Comparison of ENCODE assay signal across 12 cellular contexts in the genomic region with DNA sequence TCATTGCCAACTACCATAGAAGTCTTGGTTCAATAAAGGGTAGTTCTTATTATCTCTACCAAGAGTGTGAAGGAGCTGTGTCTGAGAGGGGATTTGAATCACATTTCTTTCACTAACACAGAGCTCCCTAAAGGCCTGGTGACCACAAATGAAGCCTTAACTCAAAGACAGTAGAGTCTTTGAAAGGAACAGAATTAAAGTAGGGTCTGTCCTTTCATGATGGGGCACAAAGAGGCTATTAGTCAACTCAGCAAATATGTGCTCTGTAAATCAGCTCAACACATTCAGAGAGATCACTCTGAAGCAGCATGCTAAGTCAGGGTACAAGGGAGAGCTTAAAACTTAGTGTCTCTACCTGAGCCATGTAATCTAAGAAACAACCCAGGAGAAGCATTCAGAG.
"Had no signal": no experiment of that assay in that cellular context is flagged by ENCODE, and none has a peak within 500 bp of the region (broad histone marks: within the 10 kb centered on the region; RNA-seq: fewer than 3 reads in every experiment).

No MANE protein-coding gene starts in this region.

- H3K9me3 ChIP-seq: lower lobe of right lung, mucosa of descending colon had no signal

- H3K4me1 ChIP-seq: lower lobe of right lung had no signal

- H3K9me3 Mint-ChIP-seq: activated naive CD8-positive, alpha-beta T cell treated with anti-CD3 and anti-CD28 coated beads for 36 hours; natural killer cell treated with Interleukin-12 subunit alpha and Interleukin-12 subunit beta and Interleukin-15 and Interleukin-18, amount 100 ng/mL, for 72 hours had no signal

- H3K27ac ChIP-seq: lower lobe of right lung had no signal

- DNase-seq: activated CD4-positive, alpha-beta memory T cell treated with anti-CD3 and anti-CD28 coated beads, Interleukin-2, amount 10 ng/mL, durations not matched to agents 7 days and 5 days; activated CD8-positive, alpha-beta memory T cell treated with anti-CD3 and anti-CD28 coated beads, Interleukin-2, amount 50 U/mL, for 4 hours; activated gamma-delta T cell treated with Interleukin-2 at 50 U/mL for 16 hours; activated naive CD8-positive, alpha-beta T cell treated with anti-CD3 and anti-CD28 coated beads for 36 hours; activated T-cell treated with anti-CD3 and anti-CD28 coated beads, Interleukin-2, amount 50 U/mL, for 72 hours; cerebellar nuclear complex; glutamatergic neuron; lower lobe of right lung; mucosa of descending colon; stimulated activated CD4-positive, alpha-beta T cell treated with anti-CD3 and anti-CD28 coated beads, Interleukin-4, amount 100 ng/mL, for 24 hours had no signal

- H3K36me3 ChIP-seq: lower lobe of right lung had no signal

- H3K27ac Mint-ChIP-seq: activated CD4-positive, alpha-beta memory T cell treated with anti-CD3 and anti-CD28 coated beads, Interleukin-2, amount 10 ng/mL, durations not matched to agents 7 days and 5 days; activated naive CD8-positive, alpha-beta T cell treated with anti-CD3 and anti-CD28 coated beads for 36 hours; activated T-cell treated with anti-CD3 and anti-CD28 coated beads, Interleukin-2, amount 50 U/mL, for 72 hours; natural killer cell treated with Interleukin-12 subunit alpha and Interleukin-12 subunit beta and Interleukin-15 and Interleukin-18, amount 100 ng/mL, for 72 hours had no signal

- H3K36me3 Mint-ChIP-seq: activated naive CD8-positive, alpha-beta T cell treated with anti-CD3 and anti-CD28 coated beads for 36 hours; natural killer cell treated with Interleukin-12 subunit alpha and Interleukin-12 subunit beta and Interleukin-15 and Interleukin-18, amount 100 ng/mL, for 72 hours had no signal

- FAIRE-seq: urothelium cell line had no signal

- H3K4me1 Mint-ChIP-seq: activated CD4-positive, alpha-beta memory T cell treated with anti-CD3 and anti-CD28 coated beads, Interleukin-2, amount 10 ng/mL, durations not matched to agents 7 days and 5 days; activated naive CD8-positive, alpha-beta T cell treated with anti-CD3 and anti-CD28 coated beads for 36 hours had no signal

- H3K4me3 Mint-ChIP-seq: activated CD4-positive, alpha-beta memory T cell treated with anti-CD3 and anti-CD28 coated beads, Interleukin-2, amount 10 ng/mL, durations not matched to agents 7 days and 5 days; activated naive CD8-positive, alpha-beta T cell treated with anti-CD3 and anti-CD28 coated beads for 36 hours; activated T-cell treated with anti-CD3 and anti-CD28 coated beads, Interleukin-2, amount 50 U/mL, for 72 hours; natural killer cell treated with Interleukin-12 subunit alpha and Interleukin-12 subunit beta and Interleukin-15 and Interleukin-18, amount 100 ng/mL, for 72 hours had no signal

- H3K4me3 ChIP-seq: lower lobe of right lung, mucosa of descending colon had no signal

- H3K27me3 Mint-ChIP-seq: activated CD4-positive, alpha-beta memory T cell treated with anti-CD3 and anti-CD28 coated beads, Interleukin-2, amount 10 ng/mL, durations not matched to agents 7 days and 5 days; activated naive CD8-positive, alpha-beta T cell treated with anti-CD3 and anti-CD28 coated beads for 36 hours; natural killer cell treated with Interleukin-12 subunit alpha and Interleukin-12 subunit beta and Interleukin-15 and Interleukin-18, amount 100 ng/mL, for 72 hours had no signal

- ATAC-seq: activated T-cell treated with anti-CD3 and anti-CD28 coated beads, Interleukin-2, amount 50 U/mL, for 72 hours; lower lobe of right lung; natural killer cell treated with Interleukin-12 subunit alpha and Interleukin-12 subunit beta and Interleukin-15 and Interleukin-18, amount 100 ng/mL, for 72 hours had no signal
